Comparison of ENCODE assay signal across 21 cellular contexts in the genomic region with DNA sequence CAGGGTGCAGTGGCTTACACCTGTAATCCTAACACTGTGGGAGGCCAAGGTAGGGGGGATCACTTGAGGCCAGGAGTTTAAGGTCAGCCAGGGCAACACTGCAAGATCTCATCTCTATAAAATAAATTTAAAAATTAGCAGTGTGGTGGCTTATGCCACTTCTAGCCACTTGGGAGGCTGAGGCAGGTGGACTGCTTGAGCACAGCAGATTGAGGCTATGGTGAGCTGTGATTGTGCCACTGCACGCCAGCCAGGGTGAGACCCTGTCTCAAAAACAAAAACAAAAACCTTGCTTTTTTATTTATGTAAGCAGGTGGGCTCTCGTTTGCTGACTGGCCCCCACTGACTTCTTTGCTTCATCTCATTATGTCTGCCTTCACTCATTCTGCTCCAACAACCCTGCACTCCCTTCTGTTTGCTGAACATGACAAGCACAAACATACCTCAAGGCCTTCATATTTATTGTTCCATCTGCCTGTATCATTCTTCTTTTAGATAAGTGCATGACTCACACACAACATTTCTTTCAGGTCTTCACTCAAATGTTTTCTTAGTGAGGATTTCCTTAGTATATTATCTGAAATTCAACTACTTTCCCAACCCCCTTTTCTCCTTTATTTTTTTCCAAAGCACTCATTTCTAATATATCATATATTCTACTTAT. TPM values are rescaled to one million over a fixed set of nuclear protein-coding genes. Genes with fewer than 3 reads are reported as not detected.
DNase-seq lines count a peak whose midpoint lies in the region; ATAC-seq, FAIRE-seq and TF ChIP-seq lines count a peak whose summit lies in the region.
"Had no signal": no experiment of that assay in that cellular context is flagged by ENCODE, and none has a peak within 500 bp of the region (broad histone marks: within the 10 kb centered on the region; RNA-seq: fewer than 3 reads in every experiment).

No MANE protein-coding gene starts in this region.

- TF ChIP-seq CTCF in endothelial cell of umbilical vein (IDR thresholded peaks at IDR 0.05; ENCODE audit: extremely low read depth in 1 of 2, insufficient read depth in 1 of 2, low read depth in 1 of 2, low read length in 2 of 2) (no peak), body of pancreas (IDR thresholded peaks at IDR 0.05) (no peak)

- no peaks in the 10 kb centered on the region for H3K27me3 Mint-ChIP-seq in T-helper 2 cell treated with Interferon-gamma antibody and Interleukin-4, amounts not matched to agents 5 μg/mL and 100 μg/mL, for 36 hours (ENCODE audit: low read depth)
- H3K27me3 Mint-ChIP-seq: activated CD4-positive, alpha-beta T cell treated with anti-CD3 and anti-CD28 coated beads, Interleukin-2, amount 10 ng/mL, durations not matched to agents 24 days and 14 days; activated naive CD8-positive, alpha-beta T cell had no signal

- no peaks in the 10 kb centered on the region for H3K27me3 ChIP-seq in endothelial cell of umbilical vein (ENCODE audit: control insufficient read depth in 2 of 2, insufficient read depth in 2 of 2, low read length in 2 of 2)
- H3K27me3 ChIP-seq in body of pancreas: no peaks in the 10 kb centered on the region
- H3K27me3 ChIP-seq: heart right ventricle, upper lobe of right lung had no signal

- H3K27ac Mint-ChIP-seq in T-helper 2 cell treated with Interferon-gamma antibody and Interleukin-4, amounts not matched to agents 5 μg/mL and 100 μg/mL, for 36 hours: peak overlapping the region; percentile 19
- H3K27ac Mint-ChIP-seq: activated CD4-positive, alpha-beta T cell treated with anti-CD3 and anti-CD28 coated beads, Interleukin-2, amount 10 ng/mL, durations not matched to agents 24 days and 14 days; activated naive CD8-positive, alpha-beta T cell; stimulated activated effector memory CD8-positive, alpha-beta T cell treated with anti-CD3 and anti-CD28 coated beads, Interleukin-12 subunit alpha, Interleukin-12 subunit beta, amount 100 ng/mL, for 72 hours had no signal

- ATAC-seq in HG02885 (IDR thresholded peaks at IDR 0.05; ENCODE audit: poor library complexity, unreplicated experiment) (no peak), body of pancreas (no peak)
- ATAC-seq: heart right ventricle; stimulated activated effector memory CD8-positive, alpha-beta T cell treated with anti-CD3 and anti-CD28 coated beads, Interleukin-12 subunit alpha, Interleukin-12 subunit beta, amount 100 ng/mL, for 72 hours; upper lobe of right lung had no signal

- CTCF ChIA-PET in endothelial cell of umbilical vein (lab: Charles Lee): no interaction called here

- peaks cover 52% of the 10 kb centered on the region for H3K36me3 Mint-ChIP-seq in T-helper 2 cell treated with Interferon-gamma antibody and Interleukin-4, amounts not matched to agents 5 μg/mL and 100 μg/mL, for 36 hours (ENCODE audit: low read depth)

- H3K4me1 Mint-ChIP-seq in T-helper 2 cell treated with Interferon-gamma antibody and Interleukin-4, amounts not matched to agents 5 μg/mL and 100 μg/mL, for 36 hours (ENCODE audit: low read depth): no peaks in the 10 kb centered on the region
- H3K4me1 Mint-ChIP-seq: activated CD4-positive, alpha-beta T cell treated with anti-CD3 and anti-CD28 coated beads, Interleukin-2, amount 10 ng/mL, durations not matched to agents 24 days and 14 days had no signal

- H3K79me2 ChIP-seq in endothelial cell of umbilical vein (ENCODE audit: control insufficient read depth, insufficient read depth, low read length): no peaks in the 10 kb centered on the region

- H2AFZ ChIP-seq in endothelial cell of umbilical vein (ENCODE audit: low read depth, low read length): no peak overlapping the region

- no peak overlapping the region for H3K4me3 ChIP-seq in endothelial cell of umbilical vein (replicated peaks in 1 of 3; ENCODE audit: insufficient read depth in 1 of 3, low read depth in 1 of 3, low read length in 3 of 3)
- H3K4me3 ChIP-seq in body of pancreas: no peak overlapping the region
- H3K4me3 ChIP-seq: HAP-1, heart right ventricle, smooth muscle cell, upper lobe of right lung had no signal

- intact Hi-C loops in endothelial cell of umbilical vein (cut with micrococcal nuclease) (no loop called here), body of pancreas (cut with DNase I) (no loop called here)

- no TSS peak for BruUV-seq in endothelial cell of umbilical vein (replicated peaks; lab: Mats Ljungman, UMichigan)

- H4K20me1 ChIP-seq in endothelial cell of umbilical vein (replicated peaks; ENCODE audit: control insufficient read depth, extremely low read depth, insufficient read depth, low read length): no peaks in the 10 kb centered on the region

- no peaks in the 10 kb centered on the region for H3K9me3 ChIP-seq in endothelial cell of umbilical vein (replicated peaks; ENCODE audit: control insufficient read depth, insufficient read depth, low read length)
- no peaks in the 10 kb centered on the region for H3K9me3 ChIP-seq in body of pancreas
- H3K9me3 ChIP-seq: HAP-1, heart right ventricle, upper lobe of right lung had no signal

- no peak for DNase-seq in T-helper 2 cell treated with Interferon-gamma antibody and Interleukin-4, amounts not matched to agents 5 μg/mL and 100 μg/mL, for 36 hours (ENCODE audit: low spot score)
- DNase-seq in T-helper 2 cell: no peak
- DNase-seq in NCI-H226: peak; percentile 78
- DNase-seq in endothelial cell of umbilical vein (ENCODE audit: low read depth, low spot score): peak; percentile 19
- peak; percentile 1 for DNase-seq in pulmonary artery endothelial cell (ENCODE audit: low read depth, low spot score)
- no peak for DNase-seq in cerebellar cortex (ENCODE audit: low spot score)
- no peak for DNase-seq in body of pancreas
- DNase-seq: activated CD4-positive, alpha-beta T cell treated with anti-CD3 and anti-CD28 coated beads, Interleukin-2, amount 10 ng/mL, durations not matched to agents 24 days and 14 days; heart right ventricle; NCI-H1092 treated with DMSO at 0.1 percent for 48 hours; NCI-H2227 treated with DMSO at 0.1 percent for 48 hours; occipital lobe; SIG-M5; T1000; upper lobe of right lung had no signal

- no peak overlapping the region for H3K4me3 Mint-ChIP-seq in T-helper 2 cell treated with Interferon-gamma antibody and Interleukin-4, amounts not matched to agents 5 μg/mL and 100 μg/mL, for 36 hours
- H3K4me3 Mint-ChIP-seq: activated CD4-positive, alpha-beta T cell treated with anti-CD3 and anti-CD28 coated beads, Interleukin-2, amount 10 ng/mL, durations not matched to agents 24 days and 14 days; activated naive CD8-positive, alpha-beta T cell; stimulated activated effector memory CD8-positive, alpha-beta T cell treated with anti-CD3 and anti-CD28 coated beads, Interleukin-12 subunit alpha, Interleukin-12 subunit beta, amount 100 ng/mL, for 72 hours had no signal

- H3K27ac ChIP-seq in endothelial cell of umbilical vein (ENCODE audit: insufficient read depth, low read depth, low read length) (no peak overlapping the region), body of pancreas (no peak overlapping the region)
- H3K27ac ChIP-seq: upper lobe of right lung had no signal

- POLR2A ChIA-PET in endothelial cell of umbilical vein (lab: Charles Lee): no interaction called here

- H3K9me3 Mint-ChIP-seq in T-helper 2 cell treated with Interferon-gamma antibody and Interleukin-4, amounts not matched to agents 5 μg/mL and 100 μg/mL, for 36 hours: no peaks in the 10 kb centered on the region
- H3K9me3 Mint-ChIP-seq: activated CD4-positive, alpha-beta T cell treated with anti-CD3 and anti-CD28 coated beads, Interleukin-2, amount 10 ng/mL, durations not matched to agents 24 days and 14 days; stimulated activated effector memory CD8-positive, alpha-beta T cell treated with anti-CD3 and anti-CD28 coated beads, Interleukin-12 subunit alpha, Interleukin-12 subunit beta, amount 100 ng/mL, for 72 hours had no signal

- no peak overlapping the region for H3K9ac ChIP-seq in endothelial cell of umbilical vein (replicated peaks; ENCODE audit: extremely low read depth, insufficient read depth, low read length)

- no peak for FAIRE-seq in endothelial cell of umbilical vein (lab: Jason Lieb, UNC)
- FAIRE-seq: colon had no signal

- H3K4me1 ChIP-seq in endothelial cell of umbilical vein (ENCODE audit: control insufficient read depth, extremely low read depth, insufficient read depth, low read length) (peaks cover 3% of the 10 kb centered on the region), body of pancreas (peaks cover 10% of the 10 kb centered on the region)
- H3K4me1 ChIP-seq: HAP-1, upper lobe of right lung had no signal

- 43 to 54% methylated on average over 2 of the region's 2 CpGs for WGBS in body of pancreas, 2 donors

- H3K36me3 ChIP-seq in endothelial cell of umbilical vein (ENCODE audit: control insufficient read depth in 2 of 2, extremely low read depth in 1 of 2, insufficient read depth in 2 of 2, low read length in 2 of 2) (peaks cover 19 to 22% of the 10 kb centered on the region in 2 experiments), body of pancreas (replicated peaks in 1 of 2; ENCODE audit: insufficient read depth in 1 of 2, low read depth in 2 of 2) (peaks cover 0 to 16% of the 10 kb centered on the region in 2 donors)

- dilution Hi-C loops in endothelial cell of umbilical vein (cut with MboI; ENCODE audit: extremely low pct_ligation_motif_present, low sequenced_read_pairs): no loop called here

- no peak overlapping the region for H3K4me2 ChIP-seq in endothelial cell of umbilical vein (ENCODE audit: insufficient read depth, low read length)
- H3K4me2 ChIP-seq: smooth muscle cell had no signal

- TF ChIP-seq POLR2A in endothelial cell of umbilical vein (IDR thresholded peaks at IDR 0.05; ENCODE audit: low read depth, low read length): no peak
- no peak for TF ChIP-seq POLR2A in body of pancreas (IDR thresholded peaks at IDR 0.05)

- no peaks in the 10 kb centered on the region for H3K9me1 ChIP-seq in endothelial cell of umbilical vein (replicated peaks; ENCODE audit: control insufficient read depth, extremely low read depth, insufficient read depth, low read length)

TF ChIP-seq in endothelial cell of umbilical vein, 7 proteins besides CTCF, POLR2A, EP300 and RAD21:
- TF ChIP-seq EZH2 (IDR thresholded peaks at IDR 0.05; ENCODE audit: borderline replicate concordance, low read depth, low read length, severe bottlenecking) (no peak), FOS (IDR thresholded peaks at IDR 0.05; ENCODE audit: borderline replicate concordance, insufficient read depth, low read length) (peak; percentile 38)
TF ChIP-seq in endothelial cell of umbilical vein: peak in this region for 1.

RNA-seq across cellular contexts. Expression of gene CLNS1A, which starts 32.4 kb away (rescaled TPM):
- 89.9 and 99.7 TPM in 2 replicates for total RNA-seq in endothelial cell of umbilical vein
- polyA plus RNA-seq in endothelial cell of umbilical vein: 59.0 and 84.5 TPM in 2 replicates
- polyA plus RNA-seq in endothelial cell of umbilical vein (2011; cell fraction: cytosol; rRNA removed): 96.1 and 97.7 TPM in 2 replicates
- polyA plus RNA-seq in endothelial cell of umbilical vein (2011; cell fraction: nucleus; rRNA removed): 53.7 and 64.5 TPM in 2 replicates
- 144 and 164 TPM in 2 replicates for polyA plus RNA-seq in endothelial cell of umbilical vein (2012)
- 69.2 and 94.1 TPM in 2 replicates for polyA minus RNA-seq in endothelial cell of umbilical vein
- polyA minus RNA-seq in endothelial cell of umbilical vein (2011; cell fraction: cytosol; rRNA and poly(A)+ RNA removed): 132 TPM
- polyA minus RNA-seq in endothelial cell of umbilical vein (2011; cell fraction: nucleus; rRNA and poly(A)+ RNA removed): 38.8 and 46.4 TPM in 2 replicates
- total RNA-seq in pulmonary artery endothelial cell: 185 and 203 TPM in 2 replicates
- total RNA-seq in body of pancreas: 10 to 100 TPM; 44.1 to 81.7 TPM

Comparison
In these comparisons a context has a peak if more than half of its experiments do, and no peak if none do; other contexts are left out.
1. DNase-seq: peak in NCI-H226 (single experiment), endothelial cell of umbilical vein (single experiment) and pulmonary artery endothelial cell (single experiment); none in T-helper 2 cell treated with Interferon-gamma antibody and Interleukin-4, amounts not matched to agents 5 μg/mL and 100 μg/mL, for 36 hours (single experiment), T-helper 2 cell (0 of 5), cerebellar cortex (single experiment) and body of pancreas (0 of 4).